24 cellular contexts compared by ENCODE assay signal in genomic region chr16:2749936-2750335, GRCh38. TPM values are rescaled to one million over a fixed set of nuclear protein-coding genes. Genes with fewer than 3 reads are reported as not detected.
DNase-seq lines count a peak whose midpoint lies in the region; ATAC-seq and TF ChIP-seq lines count a peak whose summit lies in the region.
"Had no signal": no experiment of that assay in that cellular context is flagged by ENCODE, and none has a peak within 500 bp of the region (broad histone marks: within the 10 kb centered on the region; RNA-seq: fewer than 3 reads in every experiment).

No MANE protein-coding gene starts in this region.

- no peak for ATAC-seq in WTC11
- ATAC-seq in memory B cell (ENCODE audit: low read depth), result no peak
- ATAC-seq in stimulated activated memory B cell treated with anti-CD40 and anti-IgM and Interleukin-4, amounts not matched to agents 10 μg/mL and 1 μg/mL and 100 μg/mL, for 72 hours, result no peak
- ATAC-seq: activated T-cell treated with anti-CD3 and anti-CD28 coated beads, Interleukin-2, amount 50 U/mL, for 4 hours; body of pancreas; pancreas; sciatic nerve had no signal

- no peaks in the 10 kb centered on the region for H3K9me3 Mint-ChIP-seq in activated naive CD4-positive, alpha-beta T cell treated with anti-CD3 and anti-CD28 coated beads, Interleukin-2, amount 10 ng/mL, durations not matched to agents 7 days and 5 days
- no peaks in the 10 kb centered on the region for H3K9me3 Mint-ChIP-seq in WTC11
- peaks cover 2% of the 10 kb centered on the region for H3K9me3 Mint-ChIP-seq in memory B cell
- H3K9me3 Mint-ChIP-seq in stimulated activated memory B cell treated with anti-CD40 and anti-IgM and Interleukin-4, amounts not matched to agents 10 μg/mL and 1 μg/mL and 100 μg/mL, for 72 hours, result peaks cover 5% of the 10 kb centered on the region

- CTCF ChIA-PET in activated naive CD4-positive, alpha-beta T cell treated with anti-CD3 and anti-CD28 coated beads, Interleukin-2, amount 10 ng/mL, durations not matched to agents 7 days and 5 days (lab: Charles Lee), result no interaction called here
- CTCF ChIA-PET in WTC11 (lab: Charles Lee), result no interaction called here

- peaks cover 30% of the 10 kb centered on the region for H3K36me3 Mint-ChIP-seq in activated naive CD4-positive, alpha-beta T cell treated with anti-CD3 and anti-CD28 coated beads, Interleukin-2, amount 10 ng/mL, durations not matched to agents 7 days and 5 days
- H3K36me3 Mint-ChIP-seq in WTC11, result peaks cover 17% of the 10 kb centered on the region
- peaks cover 12% of the 10 kb centered on the region for H3K36me3 Mint-ChIP-seq in memory B cell
- peaks cover 33% of the 10 kb centered on the region for H3K36me3 Mint-ChIP-seq in stimulated activated memory B cell treated with anti-CD40 and anti-IgM and Interleukin-4, amounts not matched to agents 10 μg/mL and 1 μg/mL and 100 μg/mL, for 72 hours

- H3K27me3 Mint-ChIP-seq in activated naive CD4-positive, alpha-beta T cell treated with anti-CD3 and anti-CD28 coated beads, Interleukin-2, amount 10 ng/mL, durations not matched to agents 7 days and 5 days, result peaks cover 17% of the 10 kb centered on the region
- no peaks in the 10 kb centered on the region for H3K27me3 Mint-ChIP-seq in WTC11 (ENCODE audit: low read depth)
- no peaks in the 10 kb centered on the region for H3K27me3 Mint-ChIP-seq in memory B cell
- H3K27me3 Mint-ChIP-seq in stimulated activated memory B cell treated with anti-CD40 and anti-IgM and Interleukin-4, amounts not matched to agents 10 μg/mL and 1 μg/mL and 100 μg/mL, for 72 hours, result no peaks in the 10 kb centered on the region

- peak overlapping the region; percentile 99 for H3K27ac Mint-ChIP-seq in activated naive CD4-positive, alpha-beta T cell treated with anti-CD3 and anti-CD28 coated beads, Interleukin-2, amount 10 ng/mL, durations not matched to agents 7 days and 5 days
- H3K27ac Mint-ChIP-seq in WTC11, result peak overlapping the region; percentile 45; the same call in 1 of the 2 replicates
- H3K27ac Mint-ChIP-seq in memory B cell, result peak overlapping the region; percentile 50
- peak overlapping the region; percentile 99 for H3K27ac Mint-ChIP-seq in stimulated activated memory B cell treated with anti-CD40 and anti-IgM and Interleukin-4, amounts not matched to agents 10 μg/mL and 1 μg/mL and 100 μg/mL, for 72 hours

- peaks cover 41% of the 10 kb centered on the region for H3K4me1 Mint-ChIP-seq in activated naive CD4-positive, alpha-beta T cell treated with anti-CD3 and anti-CD28 coated beads, Interleukin-2, amount 10 ng/mL, durations not matched to agents 7 days and 5 days
- peaks cover 27% of the 10 kb centered on the region for H3K4me1 Mint-ChIP-seq in WTC11
- H3K4me1 Mint-ChIP-seq in memory B cell, result peaks cover 18% of the 10 kb centered on the region
- peaks cover 34% of the 10 kb centered on the region for H3K4me1 Mint-ChIP-seq in stimulated activated memory B cell treated with anti-CD40 and anti-IgM and Interleukin-4, amounts not matched to agents 10 μg/mL and 1 μg/mL and 100 μg/mL, for 72 hours

- TF ChIP-seq CTCF in WTC11 (IDR thresholded peaks at IDR 0.05), result no peak

- H3K4me3 Mint-ChIP-seq in activated naive CD4-positive, alpha-beta T cell treated with anti-CD3 and anti-CD28 coated beads, Interleukin-2, amount 10 ng/mL, durations not matched to agents 7 days and 5 days, result no peak overlapping the region
- H3K4me3 Mint-ChIP-seq in WTC11 (peak overlapping the region; percentile 77), memory B cell (no peak overlapping the region)
- H3K4me3 Mint-ChIP-seq in stimulated activated memory B cell treated with anti-CD40 and anti-IgM and Interleukin-4, amounts not matched to agents 10 μg/mL and 1 μg/mL and 100 μg/mL, for 72 hours, result peak overlapping the region; percentile 38
- H3K4me3 Mint-ChIP-seq: activated T-cell treated with anti-CD3 and anti-CD28 coated beads, Interleukin-2, amount 50 U/mL, for 4 hours; CD14-positive monocyte had no signal

- no peak for DNase-seq in activated naive CD4-positive, alpha-beta T cell treated with anti-CD3 and anti-CD28 coated beads, Interleukin-2, amount 10 ng/mL, durations not matched to agents 7 days and 5 days
- DNase-seq in activated naive CD4-positive, alpha-beta T cell treated with Interleukin-2 at 50 U/mL for 16 hours, result no peak
- no peak for DNase-seq in WTC11 (ENCODE audit: low spot score)
- no peak for DNase-seq in memory B cell (ENCODE audit: low spot score in 2 of 2)
- DNase-seq in DMS153 treated with DMSO at 0.1 percent for 48 hours (lab: John Stamatoyannopoulos, UW; ENCODE audit: unreplicated experiment), result no peak
- no peak for DNase-seq in NCI-H2107 (lab: John Stamatoyannopoulos, UW)
- no peak for DNase-seq in putamen (ENCODE audit: low spot score)
- DNase-seq: activated T-cell treated with anti-CD3 and anti-CD28 coated beads, Interleukin-2, amount 50 U/mL, for 4 hours; body of pancreas; colonic mucosa; GOT3; NCI-H446 treated with DMSO at 0.1 percent for 48 hours; OCI-M1; SIG-M5; stimulated activated CD4-positive, alpha-beta T cell treated with anti-CD3 and anti-CD28 coated beads, Interleukin-15, amount 100 ng/mL, for 24 hours; uterus had no signal

- POLR2A ChIA-PET in WTC11 (lab: Charles Lee), result no interaction called here

TF ChIP-seq in WTC11, 78 proteins besides CTCF, POLR2A, EP300 and RAD21 (continues in another document):
- no peak for TF ChIP-seq AFF4 (CRISPR knock-in tag; IDR thresholded peaks at IDR 0.05; ENCODE audit: borderline replicate concordance)
- no peak for TF ChIP-seq ZNF416 (CRISPR knock-in tag; IDR thresholded peaks at IDR 0.05)
- TF ChIP-seq GRHL2 (CRISPR knock-in tag; IDR thresholded peaks at IDR 0.05; ENCODE audit: insufficient replicate concordance, severe bottlenecking), result no peak
- TF ChIP-seq OVOL2 (CRISPR knock-in tag; IDR thresholded peaks at IDR 0.05; ENCODE audit: borderline replicate concordance), result no peak
- no peak for TF ChIP-seq SMAD3 (CRISPR knock-in tag; IDR thresholded peaks at IDR 0.05; ENCODE audit: borderline replicate concordance)
- TF ChIP-seq HMGXB4 (CRISPR knock-in tag; IDR thresholded peaks at IDR 0.05), result no peak
- TF ChIP-seq NFE2L1 (CRISPR knock-in tag; IDR thresholded peaks at IDR 0.05), result no peak
- TF ChIP-seq RORB (CRISPR knock-in tag; IDR thresholded peaks at IDR 0.05), result no peak
- no peak for TF ChIP-seq NFYB (CRISPR knock-in tag; conservative IDR thresholded peaks at IDR 0.05; ENCODE audit: low read depth)
- no peak for TF ChIP-seq FOXP1 (CRISPR knock-in tag; IDR thresholded peaks at IDR 0.05; ENCODE audit: borderline replicate concordance)
- TF ChIP-seq MAX (CRISPR knock-in tag; IDR thresholded peaks at IDR 0.05), result no peak
- no peak for TF ChIP-seq KAT7 (CRISPR knock-in tag; IDR thresholded peaks at IDR 0.05; ENCODE audit: borderline replicate concordance)
- TF ChIP-seq NR2C2 (CRISPR knock-in tag; IDR thresholded peaks at IDR 0.05), result no peak
- no peak for TF ChIP-seq ELF4 (CRISPR knock-in tag; IDR thresholded peaks at IDR 0.05; ENCODE audit: low read depth)
- TF ChIP-seq ESRRA (CRISPR knock-in tag; IDR thresholded peaks at IDR 0.05; ENCODE audit: borderline replicate concordance), result no peak

RNA-seq across cellular contexts. Expression of gene SRRM2, which starts 2.5 kb away (rescaled TPM):
- 769 to 823 TPM (median 815 TPM) in 3 replicates for total RNA-seq in WTC11 (2021)

RNA-seq across cellular contexts. Expression of gene ELOB, which starts 27.1 kb away (rescaled TPM):
- 252 to 267 TPM (median 267 TPM) in 3 replicates for total RNA-seq in WTC11 (2021)

RNA-seq across cellular contexts. Expression of gene PRSS27, which starts 29.9 kb away (rescaled TPM):
- 5.1 to 5.4 TPM (median 5.1 TPM) in 3 replicates for total RNA-seq in WTC11 (2021)

RNA-seq across cellular contexts. Expression of gene PRSS33, which starts 37.4 kb away (rescaled TPM):
- 0.18 to 0.44 TPM (median 0.24 TPM) in 3 replicates for total RNA-seq in WTC11 (2021)
- total RNA-seq: body of pancreas, colonic mucosa, fibroblast of lung, LHCN-M2, lung microvascular endothelial cell, pancreas, sciatic nerve, suprapubic skin had no signal

RNA-seq across cellular contexts. Expression of gene PRSS41, which starts 48.3 kb away (rescaled TPM):
- not detected in 3 replicates for total RNA-seq in WTC11 (2021)
- total RNA-seq: activated T-cell treated with anti-CD3 and anti-CD28 coated beads, Interleukin-2, amount 50 U/mL, for 4 hours; body of pancreas; colonic mucosa; fibroblast of lung; LHCN-M2; lung microvascular endothelial cell; pancreas; sciatic nerve; suprapubic skin; uterus had no signal

Comparison
In these comparisons a context has a peak if more than half of its experiments do, and no peak if none do; other contexts are left out.
1. H3K27ac Mint-ChIP-seq: peak in every context shown above with its lines; median percentile 99 in activated naive CD4-positive, alpha-beta T cell treated with anti-CD3 and anti-CD28 coated beads, Interleukin-2, amount 10 ng/mL, durations not matched to agents 7 days and 5 days; 99 in stimulated activated memory B cell treated with anti-CD40 and anti-IgM and Interleukin-4, amounts not matched to agents 10 μg/mL and 1 μg/mL and 100 μg/mL, for 72 hours; 50 in memory B cell; 45 in WTC11.
2. H3K4me3 Mint-ChIP-seq: peak in WTC11 (single experiment) and stimulated activated memory B cell treated with anti-CD40 and anti-IgM and Interleukin-4, amounts not matched to agents 10 μg/mL and 1 μg/mL and 100 μg/mL, for 72 hours (single experiment); none in activated naive CD4-positive, alpha-beta T cell treated with anti-CD3 and anti-CD28 coated beads, Interleukin-2, amount 10 ng/mL, durations not matched to agents 7 days and 5 days (single experiment) and memory B cell (single experiment).